ENCODE assay signal across 18 cellular contexts in genomic region chr2:29021886-29022285, GRCh38. TPM values are rescaled to one million over a fixed set of nuclear protein-coding genes. Genes with fewer than 3 reads are reported as not detected.
DNase-seq lines count a peak whose midpoint lies in the region; ATAC-seq and TF ChIP-seq lines count a peak whose summit lies in the region.
"Had no signal": no experiment of that assay in that cellular context is flagged by ENCODE, and none has a peak within 500 bp of the region (broad histone marks: within the 10 kb centered on the region; RNA-seq: fewer than 3 reads in every experiment).

No MANE protein-coding gene starts in this region.

- intact Hi-C loops in sigmoid colon (cut with DNase I) = no loop called here

- WGBS in sigmoid colon, 2 donors = 89% methylated on average over 11 of the region's 11 CpGs

- no peaks in the 10 kb centered on the region for H3K27me3 ChIP-seq in BLaER1 treated with 17β-estradiol and CSF1 and Interleukin-3, amounts not matched to agents 10 nM and 100 nM
- no peaks in the 10 kb centered on the region for H3K27me3 ChIP-seq in sigmoid colon
- no peaks in the 10 kb centered on the region; the same call in 1 of the 2 replicates for H3K27me3 ChIP-seq in SJCRH30

- no peak for TF ChIP-seq CTCF in sigmoid colon (IDR thresholded peaks at IDR 0.05)
- TF ChIP-seq CTCF in type B pancreatic cell (conservative IDR thresholded peaks at IDR 0.05) = no peak

- H3K4me3 ChIP-seq in BLaER1 treated with 17β-estradiol and CSF1 and Interleukin-3, amounts not matched to agents 10 nM and 100 nM = no peak overlapping the region
- H3K4me3 ChIP-seq in sigmoid colon (no peak overlapping the region), SJCRH30 (no peak overlapping the region)
- H3K4me3 ChIP-seq: A549, GM23338 had no signal

- H3K4me1 Mint-ChIP-seq in T-helper 17 cell (peaks cover 10% of the 10 kb centered on the region), immature natural killer cell (peaks cover 19 to 39% of the 10 kb centered on the region in 2 donors), type B pancreatic cell (ENCODE audit: unreplicated experiment) (peaks cover 30% of the 10 kb centered on the region)

- H3K4me3 Mint-ChIP-seq in T-helper 17 cell (no peak overlapping the region), immature natural killer cell (no peak overlapping the region), type B pancreatic cell (no peak overlapping the region)
- H3K4me3 Mint-ChIP-seq: GM23338, H9, IgD-negative memory B cell had no signal

- peaks cover 0 to 18% (median 0%) of the 10 kb centered on the region in 11 experiments; a peak in 3 of 22 replicates for H3K9me3 ChIP-seq in BLaER1 treated with 17β-estradiol and CSF1 and Interleukin-3, amounts not matched to agents 10 nM and 100 nM (replicated peaks in 1 of 11)
- no peaks in the 10 kb centered on the region for H3K9me3 ChIP-seq in T-helper 17 cell (ENCODE audit: control insufficient read depth, low read length, poor library complexity, severe bottlenecking)
- H3K9me3 ChIP-seq in sigmoid colon = no peaks in the 10 kb centered on the region
- H3K9me3 ChIP-seq in SJCRH30 (replicated peaks) = no peaks in the 10 kb centered on the region
- H3K9me3 ChIP-seq: A549 had no signal

- H3K9me3 Mint-ChIP-seq in immature natural killer cell = no peaks in the 10 kb centered on the region
- H3K9me3 Mint-ChIP-seq in type B pancreatic cell = no peaks in the 10 kb centered on the region
- H3K9me3 Mint-ChIP-seq: CD4-positive, CD25-positive, alpha-beta regulatory T cell; IgD-negative memory B cell had no signal

- no peaks in the 10 kb centered on the region for H3K27me3 Mint-ChIP-seq in T-helper 17 cell
- no peaks in the 10 kb centered on the region for H3K27me3 Mint-ChIP-seq in immature natural killer cell (ENCODE audit: low read depth in 3 of 3)
- H3K27me3 Mint-ChIP-seq in type B pancreatic cell = peaks cover 9% of the 10 kb centered on the region
- H3K27me3 Mint-ChIP-seq: CD4-positive, CD25-positive, alpha-beta regulatory T cell had no signal

- no peak for ATAC-seq in T-helper 17 cell
- ATAC-seq: A549, GM23338 had no signal

- TF ChIP-seq EP300 in sigmoid colon (IDR thresholded peaks at IDR 0.05) = no peak

- peak overlapping the region in 2 of 11 experiments; percentile 28 to 52; a peak in 4 of 22 replicates for H3K27ac ChIP-seq in BLaER1 treated with 17β-estradiol and CSF1 and Interleukin-3, amounts not matched to agents 10 nM and 100 nM
- H3K27ac ChIP-seq in sigmoid colon (no peak overlapping the region), SJCRH30 (no peak overlapping the region)
- H3K27ac ChIP-seq: A549 had no signal

- H3K27ac Mint-ChIP-seq in T-helper 17 cell (peak overlapping the region; percentile 75), immature natural killer cell (peak overlapping the region in 4 of 6 donors; percentile 49 to 69 (median 60)), type B pancreatic cell (no peak overlapping the region)
- H3K27ac Mint-ChIP-seq: GM23338, H9, IgD-negative memory B cell had no signal

- no peaks in the 10 kb centered on the region for H4K20me1 ChIP-seq in BLaER1 treated with 17β-estradiol and CSF1 and Interleukin-3, amounts not matched to agents 10 nM and 100 nM

- peaks cover 26 to 37% (median 29%) of the 10 kb centered on the region in 10 experiments for H3K4me1 ChIP-seq in BLaER1 treated with 17β-estradiol and CSF1 and Interleukin-3, amounts not matched to agents 10 nM and 100 nM
- H3K4me1 ChIP-seq in sigmoid colon (no peaks in the 10 kb centered on the region), SJCRH30 (peaks cover 2% of the 10 kb centered on the region; the same call in 1 of the 2 replicates)
- H3K4me1 ChIP-seq: A549 had no signal

- H3K4me2 ChIP-seq in BLaER1 treated with 17β-estradiol and CSF1 and Interleukin-3, amounts not matched to agents 10 nM and 100 nM = peak overlapping the region; percentile 24 to 72 (median 56)
- H3K4me2 ChIP-seq: A549, GM23338 had no signal

- TF ChIP-seq POLR2A in sigmoid colon (IDR thresholded peaks at IDR 0.05) = no peak

- DNase-seq in T-helper 17 cell (no peak), immature natural killer cell (no peak), sigmoid colon (peak; percentile 35), type B pancreatic cell (ENCODE audit: extremely low spot score, unreplicated experiment) (no peak), COLO829 (ENCODE audit: low spot score) (no peak), SJCRH30 (no peak)
- DNase-seq: CD4-positive, CD25-positive, alpha-beta regulatory T cell; DMS153; DND-41; GDM1; H9 had no signal

- H3K36me3 ChIP-seq in BLaER1 treated with 17β-estradiol and CSF1 and Interleukin-3, amounts not matched to agents 10 nM and 100 nM = no peaks in the 10 kb centered on the region; a peak in 1 of 22 replicates
- H3K36me3 ChIP-seq in sigmoid colon = no peaks in the 10 kb centered on the region
- no peaks in the 10 kb centered on the region for H3K36me3 ChIP-seq in SJCRH30

- H3K36me3 Mint-ChIP-seq in T-helper 17 cell (ENCODE audit: low read depth) (peaks cover 6% of the 10 kb centered on the region), immature natural killer cell (peaks cover 21 to 43% (median 32%) of the 10 kb centered on the region in 3 donors), type B pancreatic cell (no peaks in the 10 kb centered on the region)
- H3K36me3 Mint-ChIP-seq: CD4-positive, CD25-positive, alpha-beta regulatory T cell; IgD-negative memory B cell had no signal

- H3K9ac ChIP-seq in BLaER1 treated with 17β-estradiol and CSF1 and Interleukin-3, amounts not matched to agents 10 nM and 100 nM = no peak overlapping the region; a peak in 1 of 22 replicates

RNA-seq across cellular contexts. Expression of gene TOGARAM2, which starts 40.8 kb away (rescaled TPM):
- total RNA-seq in T-helper 17 cell (1 to 10 TPM; 4.2 to 5.2 TPM), sigmoid colon (1 to 10 TPM in 2 of 4 donors, under 1 TPM in 2; 0.28 to 3.2 (median 1.8) TPM), type B pancreatic cell (ENCODE audit: low replicate concordance) (1.6 and 3.6 TPM in 2 replicates)
- polyA plus RNA-seq in immature natural killer cell (10 to 100 TPM in 1 of 3 donors, 1 to 10 TPM in 2; 3.1 to 13.0 (median 9.5) TPM), sigmoid colon (under 1 TPM in 1 of 3 donors, not detected in 2; 0.23 TPM)
- 0.41 and 0.73 TPM in 2 replicates for total RNA-seq in SJCRH30 (2014; rRNA removed; shearing (Covaris generic))

RNA-seq across cellular contexts. Expression of gene PCARE, which starts 52.4 kb away (rescaled TPM):
- not detected for total RNA-seq in T-helper 17 cell
- not detected for polyA plus RNA-seq in immature natural killer cell
- total RNA-seq in sigmoid colon = under 1 TPM in 2 of 4 donors, not detected in 2; under 0.01 to 0.14 TPM
- polyA plus RNA-seq in sigmoid colon = not detected
- total RNA-seq in type B pancreatic cell (ENCODE audit: low replicate concordance) = not detected in 2 replicates
- total RNA-seq in SJCRH30 (2014; rRNA removed; shearing (Covaris generic)) = 0.02 TPM in 1 of 2 replicates, not detected in the other
- total RNA-seq: CD4-positive, CD25-positive, alpha-beta regulatory T cell; GM23338; H9; HT1080 had no signal
- polyA plus RNA-seq: A549; AG04450; BJ; CD4-positive, CD25-positive, alpha-beta regulatory T cell; GM23338; IgD-negative memory B cell had no signal
